Comparison of ENCODE assay signal across 17 cellular contexts in genomic region chr4:185079271-185079905, GRCh38.
DNase-seq lines count a peak whose midpoint lies in the region; ATAC-seq, FAIRE-seq and TF ChIP-seq lines count a peak whose summit lies in the region.
"Had no signal": no experiment of that assay in that cellular context is flagged by ENCODE, and none has a peak within 500 bp of the region (broad histone marks: within the 10 kb centered on the region; RNA-seq: fewer than 3 reads in every experiment).

No MANE protein-coding gene starts in this region.

- POLR2A ChIA-PET in H1 (lab: Charles Lee; ENCODE audit: partially characterized antibody), result interaction anchor here (1.8 kb wide), 1 partner anchor 64 kb away, joined by 4 read pairs; the partner anchor contains the start of gene SLC25A4

- no peak overlapping the region for H3K4ac ChIP-seq in H1 (replicated peaks; ENCODE audit: insufficient read length, low read depth, low read length)

- H2AK5ac ChIP-seq in H1 (ENCODE audit: low read depth, low read length), result no peak overlapping the region

- H3K27ac Mint-ChIP-seq in GM23338 (no peak overlapping the region), osteocyte (ENCODE audit: unreplicated experiment) (no peak overlapping the region)
- H3K27ac Mint-ChIP-seq: B cell; CD4-positive, alpha-beta T cell had no signal

- no peak overlapping the region for H2BK15ac ChIP-seq in H1 (ENCODE audit: low read length)

- no peak for FAIRE-seq in H1 (lab: Jason Lieb, UNC)
- FAIRE-seq: A204.1, G401.6, GM12891 had no signal

- no peak for DNase-seq in GM23338 (ENCODE audit: low spot score)
- no peak for DNase-seq in H1 (ENCODE audit: low read depth in 1 of 2, low spot score in 2 of 2)
- no peak for DNase-seq in left colon
- DNase-seq in retinal pigment epithelial cell (ENCODE audit: low read depth), result peak; percentile 12
- DNase-seq in psoas muscle, result no peak
- no peak for DNase-seq in osteocyte (ENCODE audit: extremely low spot score, unreplicated experiment)
- DNase-seq: C1 segment of cervical spinal cord; CD4-positive, alpha-beta T cell; DMS79 treated with DMSO at 0.1 percent for 48 hours; EL had no signal

- TF ChIP-seq POLR2A in H1 (IDR thresholded peaks at IDR 0.05; ENCODE audit: control extremely low read depth in 1 of 2, low read depth in 2 of 2, low read length in 2 of 2), result no peak

- no peaks in the 10 kb centered on the region for H3K36me3 Mint-ChIP-seq in GM23338 (ENCODE audit: low read depth)
- no peaks in the 10 kb centered on the region for H3K36me3 Mint-ChIP-seq in osteocyte (ENCODE audit: unreplicated experiment)

- H3K27ac ChIP-seq in GM23338 (ENCODE audit: low read depth) (0 out of 2 replicates have a peak overlapping the region, but pooled peaks have one; percentile 5), H1 (ENCODE audit: low read depth, low read length) (no peak overlapping the region), psoas muscle (no peak overlapping the region)
- H3K27ac ChIP-seq: HL-60 had no signal

- H3K23ac ChIP-seq in H1 (ENCODE audit: insufficient read length), result no peak overlapping the region

- H3K4me1 ChIP-seq in GM23338 (ENCODE audit: insufficient read depth), result peaks cover 44% of the 10 kb centered on the region
- peaks cover 2 to 30% (median 6%) of the 10 kb centered on the region in 4 experiments; a peak in 5 of 7 replicates for H3K4me1 ChIP-seq in H1 (replicated peaks in 1 of 4; ENCODE audit: control insufficient read depth in 3 of 4, insufficient read depth in 4 of 4, low read length in 3 of 4)
- H3K4me1 ChIP-seq in psoas muscle, result no peaks in the 10 kb centered on the region

- 0 out of 2 replicates have a peak, but pooled peaks cover 6% of the 10 kb centered on the region for H3F3A ChIP-seq in GM23338 (replicated peaks; ENCODE audit: low read depth)

- intact Hi-C loops in left colon (cut with DNase I, micrococcal nuclease), result no loop called here
- intact Hi-C loops in psoas muscle (cut with DNase I), result no loop called here

- H3K56ac ChIP-seq in H1 (replicated peaks; ENCODE audit: insufficient read length, low read depth, low read length), result no peak overlapping the region

- no peak overlapping the region for H2BK120ac ChIP-seq in H1 (replicated peaks; ENCODE audit: low read depth, low read length)

- H2BK20ac ChIP-seq in H1 (ENCODE audit: low read length), result no peak overlapping the region

- no peaks in the 10 kb centered on the region for H3K27me3 ChIP-seq in GM23338 (ENCODE audit: insufficient read depth)
- no peaks in the 10 kb centered on the region for H3K27me3 ChIP-seq in H1 (replicated peaks in 1 of 4; ENCODE audit: control insufficient read depth in 3 of 4, extremely low read depth in 1 of 4, insufficient read depth in 3 of 4, low read length in 3 of 4)
- H3K27me3 ChIP-seq in psoas muscle (ENCODE audit: insufficient read depth in 3 of 3, low read length in 2 of 3), result no peaks in the 10 kb centered on the region

- H3K23me2 ChIP-seq in H1 (ENCODE audit: low read depth, low read length), result no peaks in the 10 kb centered on the region

- no peak overlapping the region for H3K14ac ChIP-seq in H1 (ENCODE audit: insufficient read length)

- no peak for TF ChIP-seq CTCF in GM23338 (conservative IDR thresholded peaks at IDR 0.05; ENCODE audit: low read depth in 2 of 2)
- no peak for TF ChIP-seq CTCF in H1 (IDR thresholded peaks at IDR 0.05; ENCODE audit: control extremely low read depth in 1 of 3, insufficient read depth in 1 of 3, low read depth in 1 of 3, low read length in 3 of 3)
- no peak for TF ChIP-seq CTCF in retinal pigment epithelial cell (conservative IDR thresholded peaks at IDR 0.05; ENCODE audit: low read depth, low read length)
- TF ChIP-seq CTCF in psoas muscle (IDR thresholded peaks at IDR 0.05), result no peak
- TF ChIP-seq CTCF in osteocyte (IDR thresholded peaks at IDR 0.05), result no peak

- no peaks in the 10 kb centered on the region; the same call in 1 of the 2 replicates for H3K9me2 ChIP-seq in GM23338 (ENCODE audit: insufficient read depth)

- H3K79me2 ChIP-seq in GM23338 (replicated peaks; ENCODE audit: insufficient read depth) (no peaks in the 10 kb centered on the region), H1 (ENCODE audit: control insufficient read depth in 1 of 2, insufficient read depth in 2 of 2, low read length in 2 of 2) (no peaks in the 10 kb centered on the region)

- H3K4me2 ChIP-seq in GM23338, result peak overlapping the region; percentile 69
- no peak overlapping the region for H3K4me2 ChIP-seq in H1 (ENCODE audit: insufficient read depth in 1 of 2, low read depth in 2 of 2, low read length in 2 of 2)

- H3K27me3 Mint-ChIP-seq in GM23338 (ENCODE audit: insufficient read depth, low read depth, poor library complexity), result peaks cover 1% of the 10 kb centered on the region
- H3K27me3 Mint-ChIP-seq in osteocyte (ENCODE audit: unreplicated experiment), result peaks cover 54% of the 10 kb centered on the region

- WGBS in H1 (ENCODE audit: extremely low coverage in 1 of 2, insufficient coverage in 1 of 2, insufficient read length in 1 of 2, insufficient replicate concordance in 2 of 2, low coverage in 1 of 2, low lambda C conversion rate in 2 of 2, missing lambda C conversion rate in 1 of 2), 2 experiments, result 55% methylated on average over 6 of the region's 6 CpGs; no CpG with 5 or more reads in 1 of the 2 experiments
- 63 to 72% (median 64%) methylated on average over 6 of the region's 6 CpGs for WGBS in psoas muscle, 3 donors

- TF ChIP-seq RAD21 in H1 (IDR thresholded peaks at IDR 0.05 in 1 of 2, conservative IDR thresholded peaks at IDR 0.05 in 1 of 2; ENCODE audit: low read depth in 2 of 2, low read length in 2 of 2), result no peak

- ATAC-seq in GM23338, result no peak
- ATAC-seq in left colon, result peak; percentile 81
- no peak for ATAC-seq in psoas muscle
- no peak for ATAC-seq in HG03565 (IDR thresholded peaks at IDR 0.05; ENCODE audit: unreplicated experiment)
- ATAC-seq: HCT116 had no signal

- H3K4me3 Mint-ChIP-seq in GM23338 (no peak overlapping the region), osteocyte (ENCODE audit: unreplicated experiment) (no peak overlapping the region)
- H3K4me3 Mint-ChIP-seq: B cell; CD4-positive, alpha-beta T cell had no signal

- H2AFZ ChIP-seq in GM23338, result peak overlapping the region; percentile 3; the same call in 1 of the 2 replicates
- peak overlapping the region; percentile 48; the same call in 1 of the 2 replicates for H2AFZ ChIP-seq in H1 (ENCODE audit: low read length)

- H3K79me1 ChIP-seq in H1 (ENCODE audit: low read depth, low read length), result no peaks in the 10 kb centered on the region

- no peak overlapping the region for H4K91ac ChIP-seq in H1 (replicated peaks; ENCODE audit: insufficient read length, low read length)

- peaks cover 38% of the 10 kb centered on the region for H3K4me1 Mint-ChIP-seq in GM23338
- no peaks in the 10 kb centered on the region for H3K4me1 Mint-ChIP-seq in osteocyte (ENCODE audit: unreplicated experiment)
- H3K4me1 Mint-ChIP-seq: B cell had no signal

- no peak overlapping the region for H4K5ac ChIP-seq in H1 (ENCODE audit: insufficient read length, low read depth, low read length)

- H4K8ac ChIP-seq in H1 (ENCODE audit: extremely low read depth, insufficient read depth, low read length), result no peak overlapping the region

- H2BK5ac ChIP-seq in H1 (ENCODE audit: low read depth, low read length), result peak overlapping the region; percentile 3; the same call in 1 of the 2 replicates

- CTCF ChIA-PET in H1 (lab: Charles Lee; ENCODE audit: partially characterized antibody), result interaction anchor here (0.8 to 3.3 kb wide), 6 partner anchors 16 to 60 kb away, joined by 3 to 11 read pairs (median 4); no protein-coding TSS in a partner anchor

- 0 out of 2 replicates have a peak overlapping the region, but pooled peaks have one; percentile 3 for H2BK12ac ChIP-seq in H1 (ENCODE audit: low read depth, low read length)

- H3K9ac ChIP-seq in H1 (replicated peaks in 1 of 4; ENCODE audit: extremely low read depth in 1 of 4, low read depth in 3 of 4, low read length in 3 of 4), result no peak overlapping the region

- no peaks in the 10 kb centered on the region for H4K20me1 ChIP-seq in GM23338 (replicated peaks; ENCODE audit: insufficient read depth)
- no peaks in the 10 kb centered on the region for H4K20me1 ChIP-seq in H1 (replicated peaks in 1 of 2; ENCODE audit: control insufficient read depth in 1 of 2, insufficient read depth in 2 of 2, low read length in 2 of 2)

- H3K4me3 ChIP-seq in GM23338 (0 out of 2 replicates have a peak overlapping the region, but pooled peaks have one; percentile 9), H1 (ENCODE audit: extremely low read depth in 1 of 4, insufficient read depth in 2 of 4, low read depth in 3 of 4, low read length in 4 of 4) (no peak overlapping the region), retinal pigment epithelial cell (ENCODE audit: low read length) (no peak overlapping the region), psoas muscle (no peak overlapping the region)

- H3K9me3 Mint-ChIP-seq in GM23338 (no peaks in the 10 kb centered on the region), osteocyte (ENCODE audit: unreplicated experiment) (no peaks in the 10 kb centered on the region)
- H3K9me3 Mint-ChIP-seq: CD4-positive, alpha-beta T cell had no signal

- TF ChIP-seq EP300 in H1 (IDR thresholded peaks at IDR 0.05; ENCODE audit: borderline replicate concordance in 1 of 2, low read depth in 2 of 2, low read length in 2 of 2), result no peak

- H3K9me3 ChIP-seq in H1 (ENCODE audit: insufficient read depth in 2 of 2, low read depth in 1 of 2, low read length in 1 of 2) (no peaks in the 10 kb centered on the region), psoas muscle (no peaks in the 10 kb centered on the region)

- H3K36me3 ChIP-seq in GM23338 (ENCODE audit: insufficient read depth) (no peaks in the 10 kb centered on the region), H1 (ENCODE audit: control insufficient read depth in 2 of 4, insufficient read depth in 4 of 4, low read length in 3 of 4) (no peaks in the 10 kb centered on the region), psoas muscle (ENCODE audit: insufficient read depth in 1 of 2, low read depth in 1 of 2) (no peaks in the 10 kb centered on the region)

- H3K18ac ChIP-seq in H1 (ENCODE audit: extremely low read depth, low read length), result no peak overlapping the region

TF ChIP-seq in GM23338, 12 proteins besides CTCF, POLR2A, EP300 and RAD21:
- no peak for TF ChIP-seq STAT1 (IDR thresholded peaks at IDR 0.05; ENCODE audit: unreplicated experiment)
- peak; percentile 54; the same call in 1 of the 2 replicates for TF ChIP-seq NANOG (IDR thresholded peaks at IDR 0.05; ENCODE audit: borderline replicate concordance)

TF ChIP-seq in H1, 55 proteins besides CTCF, POLR2A, EP300 and RAD21:
- TF ChIP-seq CTBP2 (IDR thresholded peaks at IDR 0.05; ENCODE audit: borderline replicate concordance, insufficient read depth, insufficient read length, low read length) (no peak), MAX (IDR thresholded peaks at IDR 0.05) (0 out of 2 replicates have a peak, but pooled peaks have one; percentile 16)
